Comparison of ENCODE assay signal across 25 cellular contexts in the genomic region with DNA sequence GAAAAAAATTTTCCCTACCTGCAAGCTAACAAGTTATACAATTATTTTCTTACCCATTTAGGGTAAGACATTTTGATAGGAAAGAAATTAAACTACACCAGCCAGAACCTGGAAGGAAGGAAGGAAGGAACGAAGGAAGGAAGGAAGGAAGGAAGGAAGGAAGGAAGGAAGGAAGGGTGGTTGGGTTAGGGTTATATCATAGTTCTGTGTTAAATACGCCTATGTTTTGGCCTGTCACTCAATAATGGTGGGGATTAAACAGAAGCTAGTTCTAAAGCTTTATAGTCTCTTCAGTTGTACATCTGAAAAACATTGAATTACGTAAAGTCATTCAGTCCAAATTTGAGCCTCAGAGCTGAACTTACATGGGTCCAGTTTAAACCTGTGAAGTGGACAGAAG.
DNase-seq lines count a peak whose midpoint lies in the region; ATAC-seq and TF ChIP-seq lines count a peak whose summit lies in the region.
"Had no signal": no experiment of that assay in that cellular context is flagged by ENCODE, and none has a peak within 500 bp of the region (broad histone marks: within the 10 kb centered on the region; RNA-seq: fewer than 3 reads in every experiment).

No MANE protein-coding gene starts in this region.

- CTCF ChIA-PET in A673 (lab: Charles Lee) (no interaction called here), HEK293 (lab: Yijun Ruan, JAX) (interaction anchor here (0.6 to 0.8 kb wide), 2 partner anchors 56 to 209 kb away, joined by 3 read pairs; no protein-coding TSS in a partner anchor)

- H3K4me3 Mint-ChIP-seq in activated T-helper 2 cell treated with anti-CD3 and anti-CD28 coated beads, Interferon-gamma antibody, Interleukin-2, Interleukin-4, amounts not matched to agents 10 μg/mL and 5 μg/mL and 100 μg/mL, durations not matched to agents 14 hours and 24 hours and 36 hours (ENCODE audit: low read depth), result no peak overlapping the region
- no peak overlapping the region for H3K4me3 Mint-ChIP-seq in stimulated activated effector memory CD8-positive, alpha-beta T cell treated with anti-CD3 and anti-CD28 coated beads, Interleukin-12 subunit alpha, Interleukin-12 subunit beta, amount 100 ng/mL, for 72 hours
- H3K4me3 Mint-ChIP-seq: CD4-positive, alpha-beta T cell had no signal

- intact Hi-C loops in A673 (cut with micrococcal nuclease; ENCODE audit: unreplicated experiment) (loop anchor here (5.0 kb wide), 1 partner anchor 106 kb away; no protein-coding TSS in a partner anchor), ovary (cut with DNase I) (no loop called here)
- intact Hi-C loops in activated T-helper 2 cell treated with anti-CD3 and anti-CD28 coated beads, Interferon-gamma antibody, Interleukin-2, Interleukin-4, amounts not matched to agents 10 μg/mL and 5 μg/mL and 100 μg/mL, durations not matched to agents 14 hours and 24 hours and 36 hours (cut with micrococcal nuclease), result no loop called here

- H3K27me3 ChIP-seq in A673 (replicated peaks; ENCODE audit: insufficient read depth, low read depth, low read length, poor library complexity), result no peaks in the 10 kb centered on the region
- H3K27me3 ChIP-seq in ovary, result no peaks in the 10 kb centered on the region
- H3K27me3 ChIP-seq: MG63 had no signal

- no peaks in the 10 kb centered on the region for H3K9me3 ChIP-seq in A673 (ENCODE audit: low read depth, low read length, poor library complexity, severe bottlenecking)
- no peaks in the 10 kb centered on the region for H3K9me3 ChIP-seq in HEK293 (ENCODE audit: control insufficient read depth, insufficient read depth, low read depth, low read length)
- no peaks in the 10 kb centered on the region for H3K9me3 ChIP-seq in ovary
- H3K9me3 ChIP-seq: MG63 had no signal

- DNase-seq in A673 (ENCODE audit: low spot score) (peak; percentile 71), NCI-H2227 treated with DMSO at 0.1 percent for 48 hours (lab: John Stamatoyannopoulos, UW) (no peak), erythroblast (lab: John Stamatoyannopoulos, UW) (no peak), ovary (no peak)
- DNase-seq in activated T-helper 2 cell treated with anti-CD3 and anti-CD28 coated beads, Interferon-gamma antibody, Interleukin-2, Interleukin-4, amounts not matched to agents 10 μg/mL and 5 μg/mL and 100 μg/mL, durations not matched to agents 14 hours and 24 hours and 36 hours (ENCODE audit: low spot score), result no peak
- DNase-seq in stimulated activated effector memory CD8-positive, alpha-beta T cell treated with anti-CD3 and anti-CD28 coated beads, Interleukin-12 subunit alpha, Interleukin-12 subunit beta, amount 100 ng/mL, for 72 hours (ENCODE audit: low spot score in 2 of 2), result no peak
- DNase-seq: ACHN; CD4-positive, alpha-beta T cell; COR-L47; DMS79; GF-D8; KG1; MG63; NCI-H1417; NCI-H1694; NCI-H2029 treated with DMSO at 0.1 percent for 48 hours; NCI-H526 treated with DMSO at 0.1 percent for 48 hours; SHP77 had no signal

- TF ChIP-seq POLR2A in erythroblast (IDR thresholded peaks at IDR 0.05; ENCODE audit: low read length) (no peak), ovary (IDR thresholded peaks at IDR 0.05) (no peak)

- peaks cover 7% of the 10 kb centered on the region for H3K9me3 Mint-ChIP-seq in activated T-helper 2 cell treated with anti-CD3 and anti-CD28 coated beads, Interferon-gamma antibody, Interleukin-2, Interleukin-4, amounts not matched to agents 10 μg/mL and 5 μg/mL and 100 μg/mL, durations not matched to agents 14 hours and 24 hours and 36 hours
- no peaks in the 10 kb centered on the region for H3K9me3 Mint-ChIP-seq in stimulated activated effector memory CD8-positive, alpha-beta T cell treated with anti-CD3 and anti-CD28 coated beads, Interleukin-12 subunit alpha, Interleukin-12 subunit beta, amount 100 ng/mL, for 72 hours

- POLR2A ChIA-PET in A673 (lab: Charles Lee; ENCODE audit: low non-redundant PET) (no interaction called here), HEK293 (lab: Yijun Ruan, JAX) (no interaction called here)

- peak overlapping the region; percentile 81 for H3K27ac ChIP-seq in A673 (ENCODE audit: low read depth, low read length, poor library complexity, severe bottlenecking)
- H3K27ac ChIP-seq in HEK293 (ENCODE audit: extremely low read depth, low read depth, low read length), result no peak overlapping the region
- no peak overlapping the region for H3K27ac ChIP-seq in ovary
- H3K27ac ChIP-seq: 22Rv1, HL-60, RWPE1 had no signal

- H3K4me1 ChIP-seq in A673 (ENCODE audit: insufficient read depth, low read length, poor library complexity, severe bottlenecking) (peaks cover 46% of the 10 kb centered on the region), HEK293 (ENCODE audit: control insufficient read depth, insufficient read depth, low read length) (no peaks in the 10 kb centered on the region), ovary (ENCODE audit: insufficient read depth) (no peaks in the 10 kb centered on the region)

- no TSS peak for BruUV-seq in A673 (replicated peaks; lab: Mats Ljungman, UMichigan)

- TF ChIP-seq CTCF in A673 (conservative IDR thresholded peaks at IDR 0.05; ENCODE audit: low read depth, low read length) (no peak), HEK293 (tag by site-specific recombination; IDR thresholded peaks at IDR 0.05) (no peak), ovary (IDR thresholded peaks at IDR 0.05) (no peak)

- no peaks in the 10 kb centered on the region for H3K27me3 Mint-ChIP-seq in activated T-helper 2 cell treated with anti-CD3 and anti-CD28 coated beads, Interferon-gamma antibody, Interleukin-2, Interleukin-4, amounts not matched to agents 10 μg/mL and 5 μg/mL and 100 μg/mL, durations not matched to agents 14 hours and 24 hours and 36 hours (ENCODE audit: low read depth)
- H3K27me3 Mint-ChIP-seq: CD4-positive, alpha-beta T cell had no signal

- H3K36me3 ChIP-seq in A673 (ENCODE audit: insufficient read depth, low read length, poor library complexity, severe bottlenecking), result no peaks in the 10 kb centered on the region
- peaks cover 0 to 7% of the 10 kb centered on the region in 2 experiments; a peak in 2 of 3 replicates for H3K36me3 ChIP-seq in HEK293 (ENCODE audit: control insufficient read depth in 2 of 2, insufficient read depth in 1 of 2, low read length in 2 of 2)
- H3K36me3 ChIP-seq in ovary, result no peaks in the 10 kb centered on the region
- H3K36me3 ChIP-seq: MG63 had no signal

- ATAC-seq in stimulated activated effector memory CD8-positive, alpha-beta T cell treated with anti-CD3 and anti-CD28 coated beads, Interleukin-12 subunit alpha, Interleukin-12 subunit beta, amount 100 ng/mL, for 72 hours, result no peak
- ATAC-seq: HCT116, HepG2, Panc1 had no signal

- peak overlapping the region; percentile 49 for H3K27ac Mint-ChIP-seq in activated T-helper 2 cell treated with anti-CD3 and anti-CD28 coated beads, Interferon-gamma antibody, Interleukin-2, Interleukin-4, amounts not matched to agents 10 μg/mL and 5 μg/mL and 100 μg/mL, durations not matched to agents 14 hours and 24 hours and 36 hours
- peak overlapping the region; percentile 27 for H3K27ac Mint-ChIP-seq in stimulated activated effector memory CD8-positive, alpha-beta T cell treated with anti-CD3 and anti-CD28 coated beads, Interleukin-12 subunit alpha, Interleukin-12 subunit beta, amount 100 ng/mL, for 72 hours
- H3K27ac Mint-ChIP-seq: CD4-positive, alpha-beta T cell had no signal

- H3K36me3 Mint-ChIP-seq in activated T-helper 2 cell treated with anti-CD3 and anti-CD28 coated beads, Interferon-gamma antibody, Interleukin-2, Interleukin-4, amounts not matched to agents 10 μg/mL and 5 μg/mL and 100 μg/mL, durations not matched to agents 14 hours and 24 hours and 36 hours (ENCODE audit: low read depth), result peaks cover 15% of the 10 kb centered on the region
- H3K36me3 Mint-ChIP-seq in stimulated activated effector memory CD8-positive, alpha-beta T cell treated with anti-CD3 and anti-CD28 coated beads, Interleukin-12 subunit alpha, Interleukin-12 subunit beta, amount 100 ng/mL, for 72 hours, result peaks cover 11% of the 10 kb centered on the region

- H3K4me1 Mint-ChIP-seq in activated T-helper 2 cell treated with anti-CD3 and anti-CD28 coated beads, Interferon-gamma antibody, Interleukin-2, Interleukin-4, amounts not matched to agents 10 μg/mL and 5 μg/mL and 100 μg/mL, durations not matched to agents 14 hours and 24 hours and 36 hours (ENCODE audit: low read depth), result peaks cover 11% of the 10 kb centered on the region
- peaks cover 13% of the 10 kb centered on the region for H3K4me1 Mint-ChIP-seq in stimulated activated effector memory CD8-positive, alpha-beta T cell treated with anti-CD3 and anti-CD28 coated beads, Interleukin-12 subunit alpha, Interleukin-12 subunit beta, amount 100 ng/mL, for 72 hours

- WGBS in ovary, 3 donors, result 92 to 98% (median 94%) methylated on average over 3 of the region's 3 CpGs

- H3K4me3 ChIP-seq in A673 (ENCODE audit: low read depth, low read length, poor library complexity, severe bottlenecking) (no peak overlapping the region), HEK293 (ENCODE audit: low read depth, low read length) (no peak overlapping the region), ovary (no peak overlapping the region)
- H3K4me3 ChIP-seq: MG63 had no signal

- no peak for TF ChIP-seq EP300 in ovary (IDR thresholded peaks at IDR 0.05)

TF ChIP-seq in HEK293, 187 proteins besides CTCF, POLR2A, EP300 and RAD21:
- peak; percentile 55 for TF ChIP-seq ZNF366 (tag by site-specific recombination; conservative IDR thresholded peaks at IDR 0.05)
- TF ChIP-seq ZNF416 (tag by site-specific recombination; IDR thresholded peaks at IDR 0.05), result no peak
